Comparison of ENCODE assay signal across 1 cellular context in the genomic region with DNA sequence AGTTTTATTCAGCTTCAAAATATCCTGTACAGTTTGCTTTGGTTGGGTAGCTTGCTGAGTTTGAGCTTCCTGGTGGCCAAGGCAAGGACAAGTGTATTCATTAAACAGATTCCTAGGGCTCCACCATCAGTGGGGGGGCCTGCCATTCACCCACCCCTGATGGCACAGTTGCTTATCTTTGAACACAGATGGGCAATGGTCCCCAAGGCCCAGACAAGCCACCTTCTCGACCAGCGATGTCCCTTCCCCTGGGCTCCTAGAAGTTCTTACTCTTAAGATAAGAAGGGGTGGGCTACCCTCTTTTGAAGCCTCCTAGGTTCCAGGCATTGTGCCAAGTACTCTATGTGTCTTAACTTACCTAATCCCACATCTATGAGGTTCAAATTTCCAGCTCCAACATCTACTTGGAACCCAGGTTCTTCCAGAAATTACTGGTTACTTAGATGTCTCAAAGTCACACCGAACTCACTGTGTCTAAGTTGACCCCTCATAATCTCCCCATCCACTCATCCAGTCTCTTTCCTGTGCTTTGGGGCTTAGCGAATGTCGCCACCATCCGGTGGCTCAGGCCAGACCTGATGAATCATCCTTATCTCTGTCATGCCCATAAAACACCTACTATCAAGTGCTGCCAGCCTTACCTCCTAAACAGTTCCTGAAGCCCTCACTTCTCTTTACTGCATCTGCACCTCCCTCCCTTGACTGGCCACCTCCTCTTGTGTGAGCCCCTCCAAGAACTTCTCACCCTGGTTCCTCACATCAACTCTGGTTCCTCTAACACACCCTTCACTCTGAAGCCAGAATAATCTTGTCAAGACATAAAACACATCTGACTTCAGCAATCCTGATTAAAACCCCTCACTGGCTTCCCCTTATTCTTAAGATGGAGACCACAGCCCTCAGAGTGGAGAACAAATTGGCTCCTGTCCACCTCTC.
TF ChIP-seq lines count a peak whose summit lies in the region.

No MANE protein-coding gene starts in this region.

TF ChIP-seq in K562, 482 proteins besides CTCF, POLR2A, EP300 and RAD21 (continued from another document):
- TF ChIP-seq ZBTB11 (CRISPR knock-in tag; IDR thresholded peaks at IDR 0.05), result 0 out of 6 replicates have a peak, but pooled peaks of 1 of the 3 experiments have one; percentile 41
- TF ChIP-seq MITF (IDR thresholded peaks at IDR 0.05), result 0 out of 2 replicates have a peak, but pooled peaks have one; percentile 41
- peak; percentile 86 for TF ChIP-seq JUNB (CRISPR knock-in tag; conservative IDR thresholded peaks at IDR 0.05)
- TF ChIP-seq BCOR (IDR thresholded peaks at IDR 0.05), result peak; percentile 71; the same call in 1 of the 2 replicates
- peak; percentile 82; the same call in 1 of the 2 replicates for TF ChIP-seq ZEB2 (IDR thresholded peaks at IDR 0.05)
- 0 out of 2 replicates have a peak, but pooled peaks have one; percentile 37 for TF ChIP-seq TRIM28 (IDR thresholded peaks at IDR 0.05)
- TF ChIP-seq, protein P1, sequence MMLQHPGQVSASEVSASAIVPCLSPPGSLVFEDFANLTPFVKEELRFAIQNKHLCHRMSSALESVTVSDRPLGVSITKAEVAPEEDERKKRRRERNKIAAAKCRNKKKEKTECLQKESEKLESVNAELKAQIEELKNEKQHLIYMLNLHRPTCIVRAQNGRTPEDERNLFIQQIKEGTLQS (IDR thresholded peaks at IDR 0.05), result peak; percentile 87
- TF ChIP-seq, protein P1 (CRISPR knock-in tag; conservative IDR thresholded peaks at IDR 0.05), result 0 out of 2 replicates have a peak, but pooled peaks have one; percentile 50
- no peak for TF ChIP-seq KAT2B (IDR thresholded peaks at IDR 0.05; ENCODE audit: low read depth, low read length)
- no peak for TF ChIP-seq NR3C1 (CRISPR knock-in tag; IDR thresholded peaks at IDR 0.05)
- TF ChIP-seq STAT5A (IDR thresholded peaks at IDR 0.05; ENCODE audit: borderline replicate concordance, low read length), result peak; percentile 76
- 0 out of 4 replicates have a peak, but pooled peaks have one; percentile 18 to 48 for TF ChIP-seq TEAD1 (CRISPR knock-in tag; IDR thresholded peaks at IDR 0.05)
- peak; percentile 80 for TF ChIP-seq MTA2 (IDR thresholded peaks at IDR 0.05; ENCODE audit: low read depth)
- TF ChIP-seq CREM (IDR thresholded peaks at IDR 0.05; ENCODE audit: low read depth), result peak; percentile 52; the same call in 1 of the 2 replicates
- TF ChIP-seq MAZ (CRISPR knock-in tag; conservative IDR thresholded peaks at IDR 0.05 in 1 of 2, IDR thresholded peaks at IDR 0.05 in 1 of 2), result peak in 1 of 2 experiments; percentile 40; a peak in 1 of 4 replicates
- TF ChIP-seq CEBPG (CRISPR knock-in tag; IDR thresholded peaks at IDR 0.05), result 0 out of 2 replicates have a peak, but pooled peaks have one; percentile 16
- no peak for TF ChIP-seq CEBPG (tag; conservative IDR thresholded peaks at IDR 0.05 in 1 of 2, IDR thresholded peaks at IDR 0.05 in 1 of 2)
- peak; percentile 98 for TF ChIP-seq SMARCA4 (IDR thresholded peaks at IDR 0.05)
- TF ChIP-seq ATF1 (CRISPR knock-in tag; IDR thresholded peaks at IDR 0.05), result no peak
- peak; percentile 20; the same call in 1 of the 2 replicates for TF ChIP-seq ATF1 (tag; IDR thresholded peaks at IDR 0.05)
- no peak for TF ChIP-seq GATAD2A (IDR thresholded peaks at IDR 0.05)
- TF ChIP-seq DEAF1 (CRISPR knock-in tag; IDR thresholded peaks at IDR 0.05), result peak; percentile 76
- peak; percentile 85; the same call in 1 of the 2 replicates for TF ChIP-seq PML (IDR thresholded peaks at IDR 0.05; ENCODE audit: low read length)
- TF ChIP-seq IRF1 (CRISPR knock-in tag; IDR thresholded peaks at IDR 0.05; ENCODE audit: borderline replicate concordance), result no peak
- peak; percentile 70 for TF ChIP-seq NFE2 (IDR thresholded peaks at IDR 0.05; ENCODE audit: low read depth)
- TF ChIP-seq ETV6 (IDR thresholded peaks at IDR 0.05; ENCODE audit: borderline replicate concordance in 1 of 2, low read depth in 2 of 2, low read length in 1 of 2), result no peak
- no peak for TF ChIP-seq ETV6 (CRISPR knock-in tag; IDR thresholded peaks at IDR 0.05; ENCODE audit: borderline replicate concordance)
- peak in 1 of 2 experiments; percentile 41; a peak in 2 of 4 replicates for TF ChIP-seq MLLT1 (IDR thresholded peaks at IDR 0.05)
- TF ChIP-seq FOSL1 (tag; conservative IDR thresholded peaks at IDR 0.05), result peak; percentile 100
- TF ChIP-seq EHMT2 (IDR thresholded peaks at IDR 0.05), result 0 out of 2 replicates have a peak, but pooled peaks have one; percentile 33
- TF ChIP-seq ZNF77 (CRISPR knock-in tag; IDR thresholded peaks at IDR 0.05), result no peak
- TF ChIP-seq, protein P2, sequence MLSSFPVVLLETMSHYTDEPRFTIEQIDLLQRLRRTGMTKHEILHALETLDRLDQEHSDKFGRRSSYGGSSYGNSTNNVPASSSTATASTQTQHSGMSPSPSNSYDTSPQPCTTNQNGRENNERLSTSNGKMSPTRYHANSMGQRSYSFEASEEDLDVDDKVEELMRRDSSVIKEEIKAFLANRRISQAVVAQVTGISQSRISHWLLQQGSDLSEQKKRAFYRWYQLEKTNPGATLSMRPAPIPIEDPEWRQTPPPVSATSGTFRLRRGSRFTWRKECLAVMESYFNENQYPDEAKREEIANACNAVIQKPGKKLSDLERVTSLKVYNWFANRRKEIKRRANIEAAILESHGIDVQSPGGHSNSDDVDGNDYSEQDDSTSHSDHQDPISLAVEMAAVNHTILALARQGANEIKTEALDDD (IDR thresholded peaks at IDR 0.05), result peak; percentile 77
- TF ChIP-seq MAFK (IDR thresholded peaks at IDR 0.05; ENCODE audit: low read length), result peak; percentile 37; the same call in 1 of the 2 replicates
